In the genomic region with DNA sequence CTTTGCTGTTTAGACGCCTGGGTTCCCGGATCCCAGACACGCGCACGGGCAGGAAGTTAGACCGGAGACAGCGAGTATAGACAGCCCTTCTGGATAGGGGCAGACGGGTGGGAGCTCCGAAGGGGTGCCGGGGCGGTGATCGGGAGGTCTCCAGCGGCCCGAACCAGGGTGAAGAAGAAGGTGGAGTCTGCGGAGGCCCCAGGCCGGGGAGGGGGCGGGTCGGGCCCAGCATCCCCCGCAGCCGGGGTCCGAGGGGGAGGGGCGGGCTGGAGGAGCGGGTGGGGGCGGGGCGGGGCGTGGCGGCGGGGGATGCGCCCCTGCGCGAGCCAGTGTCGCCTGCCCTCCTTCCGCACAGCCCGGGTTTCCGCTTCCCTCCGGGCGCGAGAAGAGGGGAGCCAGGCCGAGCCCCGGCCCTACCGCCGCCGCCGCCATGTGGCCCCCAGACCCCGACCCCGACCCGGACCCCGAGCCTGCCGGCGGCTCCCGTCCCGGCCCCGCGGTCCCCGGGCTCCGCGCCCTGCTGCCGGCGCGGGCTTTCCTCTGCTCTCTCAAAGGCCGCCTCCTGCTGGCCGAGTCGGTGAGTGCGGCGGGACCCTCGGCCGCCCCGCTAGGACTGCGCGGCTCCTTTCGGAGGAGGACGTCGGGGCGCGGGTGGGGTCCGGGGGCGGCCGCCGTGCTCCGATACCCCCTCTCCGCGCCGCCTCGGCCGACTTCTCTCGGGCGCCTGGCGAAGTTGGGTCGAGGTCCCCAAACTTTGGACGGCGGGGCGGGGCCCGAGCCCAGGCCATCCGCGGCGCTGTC, we compare ENCODE assay signal across 1 cellular context.
TF ChIP-seq lines count a peak whose summit lies in the region.

A gene with protein sequence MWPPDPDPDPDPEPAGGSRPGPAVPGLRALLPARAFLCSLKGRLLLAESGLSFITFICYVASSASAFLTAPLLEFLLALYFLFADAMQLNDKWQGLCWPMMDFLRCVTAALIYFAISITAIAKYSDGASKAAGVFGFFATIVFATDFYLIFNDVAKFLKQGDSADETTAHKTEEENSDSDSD (plus strand): TSS at position 329 of the 801 bp plus-strand sequence. CDS start 102 bp downstream, at position 431.

TF ChIP-seq in HepG2, 621 proteins besides CTCF, POLR2A, EP300 and RAD21 (continued from another document and continues in another):
- TF ChIP-seq JUND (CRISPR knock-in tag; IDR thresholded peaks at IDR 0.05) (0 out of 2 replicates have a peak, but pooled peaks have one; percentile 22), ELK4 (CRISPR knock-in tag; IDR thresholded peaks at IDR 0.05; ENCODE audit: borderline replicate concordance) (no peak), NCOR1 (IDR thresholded peaks at IDR 0.05; ENCODE audit: borderline replicate concordance, low read length) (no peak), NCOA5 (CRISPR knock-in tag; IDR thresholded peaks at IDR 0.05) (no peak), CENPX (CRISPR knock-in tag; IDR thresholded peaks at IDR 0.05) (no peak), ZNF256 (CRISPR knock-in tag; conservative IDR thresholded peaks at IDR 0.05) (no peak), DDIT3 (CRISPR knock-in tag; IDR thresholded peaks at IDR 0.05) (no peak), SNAPC2 (CRISPR knock-in tag; IDR thresholded peaks at IDR 0.05) (no peak), AGO1 (IDR thresholded peaks at IDR 0.05; ENCODE audit: low read depth, low read length, poor library complexity, severe bottlenecking) (no peak), AHR (CRISPR knock-in tag; IDR thresholded peaks at IDR 0.05) (no peak), IKZF1 (IDR thresholded peaks at IDR 0.05) (no peak), EED (CRISPR knock-in tag; IDR thresholded peaks at IDR 0.05) (0 out of 2 replicates have a peak, but pooled peaks have one; percentile 5), NFE2L2 (IDR thresholded peaks at IDR 0.05; ENCODE audit: low read length) (no peak), TGIF2 (CRISPR knock-in tag; IDR thresholded peaks at IDR 0.05) (no peak), ZNF441 (CRISPR knock-in tag; IDR thresholded peaks at IDR 0.05; ENCODE audit: borderline replicate concordance) (no peak), ZFP36L2 (CRISPR knock-in tag; IDR thresholded peaks at IDR 0.05) (no peak), NFE2L1 (CRISPR knock-in tag; IDR thresholded peaks at IDR 0.05; ENCODE audit: borderline replicate concordance) (no peak), PHF5A (CRISPR knock-in tag; IDR thresholded peaks at IDR 0.05; ENCODE audit: low read depth, unreplicated experiment) (no peak), ZNF180 (CRISPR knock-in tag; IDR thresholded peaks at IDR 0.05; ENCODE audit: borderline replicate concordance, low read depth) (no peak), MBD4 (IDR thresholded peaks at IDR 0.05; ENCODE audit: borderline replicate concordance, low read length) (no peak), POLR2AphosphoS5 (IDR thresholded peaks at IDR 0.05; ENCODE audit: low read depth, low read length) (no peak), ZNF777 (CRISPR knock-in tag; IDR thresholded peaks at IDR 0.05) (peak; percentile 96), ZNF432 (CRISPR knock-in tag; IDR thresholded peaks at IDR 0.05; ENCODE audit: borderline replicate concordance) (no peak), BCL6 (CRISPR knock-in tag; IDR thresholded peaks at IDR 0.05) (peak; percentile 36; the same call in 1 of the 2 replicates), ZNF572 (CRISPR knock-in tag; IDR thresholded peaks at IDR 0.05) (no peak), RBFOX2 (IDR thresholded peaks at IDR 0.05; ENCODE audit: low read depth, low read length) (peak; percentile 85), GZF1 (CRISPR knock-in tag; IDR thresholded peaks at IDR 0.05) (no peak), ZNF207 (IDR thresholded peaks at IDR 0.05; ENCODE audit: borderline replicate concordance) (no peak), ZSCAN22 (CRISPR knock-in tag; IDR thresholded peaks at IDR 0.05) (0 out of 2 replicates have a peak, but pooled peaks have one; percentile 31), MED8 (CRISPR knock-in tag; IDR thresholded peaks at IDR 0.05; ENCODE audit: insufficient replicate concordance) (no peak), HES4 (CRISPR knock-in tag; IDR thresholded peaks at IDR 0.05; ENCODE audit: borderline replicate concordance) (peak; percentile 26), HNRNPL (IDR thresholded peaks at IDR 0.05; ENCODE audit: low read depth, low read length) (no peak), NCOA1 (CRISPR knock-in tag; IDR thresholded peaks at IDR 0.05) (0 out of 2 replicates have a peak, but pooled peaks have one; percentile 39), ZNF589 (CRISPR knock-in tag; conservative IDR thresholded peaks at IDR 0.05) (no peak), KDM5A (IDR thresholded peaks at IDR 0.05; ENCODE audit: borderline replicate concordance, low read length) (no peak; the same call in 1 of the 2 replicates), EEA1 (CRISPR knock-in tag; IDR thresholded peaks at IDR 0.05; ENCODE audit: borderline replicate concordance) (no peak), ZNF703 (CRISPR knock-in tag; IDR thresholded peaks at IDR 0.05; ENCODE audit: borderline replicate concordance) (no peak), ZNF33A (CRISPR knock-in tag; IDR thresholded peaks at IDR 0.05; ENCODE audit: borderline replicate concordance) (0 out of 2 replicates have a peak, but pooled peaks have one; percentile 56), LCORL (IDR thresholded peaks at IDR 0.05) (no peak), LCORL (CRISPR knock-in tag; IDR thresholded peaks at IDR 0.05) (peak; percentile 42), TCF12 (IDR thresholded peaks at IDR 0.05) (no peak), TCF12 (CRISPR knock-in tag; IDR thresholded peaks at IDR 0.05) (0 out of 2 replicates have a peak, but pooled peaks have one; percentile 62)
- TF ChIP-seq, protein P1, sequence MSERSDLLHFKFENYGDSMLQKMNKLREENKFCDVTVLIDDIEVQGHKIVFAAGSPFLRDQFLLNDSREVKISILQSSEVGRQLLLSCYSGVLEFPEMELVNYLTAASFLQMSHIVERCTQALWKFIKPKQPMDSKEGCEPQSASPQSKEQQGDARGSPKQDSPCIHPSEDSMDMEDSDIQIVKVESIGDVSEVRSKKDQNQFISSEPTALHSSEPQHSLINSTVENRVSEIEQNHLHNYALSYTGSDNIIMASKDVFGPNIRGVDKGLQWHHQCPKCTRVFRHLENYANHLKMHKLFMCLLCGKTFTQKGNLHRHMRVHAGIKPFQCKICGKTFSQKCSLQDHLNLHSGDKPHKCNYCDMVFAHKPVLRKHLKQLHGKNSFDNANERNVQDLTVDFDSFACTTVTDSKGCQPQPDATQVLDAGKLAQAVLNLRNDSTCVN (CRISPR knock-in tag; IDR thresholded peaks at IDR 0.05; ENCODE audit: borderline replicate concordance), result no peak; the same call in 1 of the 2 replicates
- TF ChIP-seq, protein P2, sequence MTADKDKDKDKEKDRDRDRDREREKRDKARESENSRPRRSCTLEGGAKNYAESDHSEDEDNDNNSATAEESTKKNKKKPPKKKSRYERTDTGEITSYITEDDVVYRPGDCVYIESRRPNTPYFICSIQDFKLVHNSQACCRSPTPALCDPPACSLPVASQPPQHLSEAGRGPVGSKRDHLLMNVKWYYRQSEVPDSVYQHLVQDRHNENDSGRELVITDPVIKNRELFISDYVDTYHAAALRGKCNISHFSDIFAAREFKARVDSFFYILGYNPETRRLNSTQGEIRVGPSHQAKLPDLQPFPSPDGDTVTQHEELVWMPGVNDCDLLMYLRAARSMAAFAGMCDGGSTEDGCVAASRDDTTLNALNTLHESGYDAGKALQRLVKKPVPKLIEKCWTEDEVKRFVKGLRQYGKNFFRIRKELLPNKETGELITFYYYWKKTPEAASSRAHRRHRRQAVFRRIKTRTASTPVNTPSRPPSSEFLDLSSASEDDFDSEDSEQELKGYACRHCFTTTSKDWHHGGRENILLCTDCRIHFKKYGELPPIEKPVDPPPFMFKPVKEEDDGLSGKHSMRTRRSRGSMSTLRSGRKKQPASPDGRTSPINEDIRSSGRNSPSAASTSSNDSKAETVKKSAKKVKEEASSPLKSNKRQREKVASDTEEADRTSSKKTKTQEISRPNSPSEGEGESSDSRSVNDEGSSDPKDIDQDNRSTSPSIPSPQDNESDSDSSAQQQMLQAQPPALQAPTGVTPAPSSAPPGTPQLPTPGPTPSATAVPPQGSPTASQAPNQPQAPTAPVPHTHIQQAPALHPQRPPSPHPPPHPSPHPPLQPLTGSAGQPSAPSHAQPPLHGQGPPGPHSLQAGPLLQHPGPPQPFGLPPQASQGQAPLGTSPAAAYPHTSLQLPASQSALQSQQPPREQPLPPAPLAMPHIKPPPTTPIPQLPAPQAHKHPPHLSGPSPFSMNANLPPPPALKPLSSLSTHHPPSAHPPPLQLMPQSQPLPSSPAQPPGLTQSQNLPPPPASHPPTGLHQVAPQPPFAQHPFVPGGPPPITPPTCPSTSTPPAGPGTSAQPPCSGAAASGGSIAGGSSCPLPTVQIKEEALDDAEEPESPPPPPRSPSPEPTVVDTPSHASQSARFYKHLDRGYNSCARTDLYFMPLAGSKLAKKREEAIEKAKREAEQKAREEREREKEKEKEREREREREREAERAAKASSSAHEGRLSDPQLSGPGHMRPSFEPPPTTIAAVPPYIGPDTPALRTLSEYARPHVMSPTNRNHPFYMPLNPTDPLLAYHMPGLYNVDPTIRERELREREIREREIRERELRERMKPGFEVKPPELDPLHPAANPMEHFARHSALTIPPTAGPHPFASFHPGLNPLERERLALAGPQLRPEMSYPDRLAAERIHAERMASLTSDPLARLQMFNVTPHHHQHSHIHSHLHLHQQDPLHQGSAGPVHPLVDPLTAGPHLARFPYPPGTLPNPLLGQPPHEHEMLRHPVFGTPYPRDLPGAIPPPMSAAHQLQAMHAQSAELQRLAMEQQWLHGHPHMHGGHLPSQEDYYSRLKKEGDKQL (CRISPR knock-in tag; IDR thresholded peaks at IDR 0.05; ENCODE audit: low read depth), result no peak
- TF ChIP-seq, protein P3, sequence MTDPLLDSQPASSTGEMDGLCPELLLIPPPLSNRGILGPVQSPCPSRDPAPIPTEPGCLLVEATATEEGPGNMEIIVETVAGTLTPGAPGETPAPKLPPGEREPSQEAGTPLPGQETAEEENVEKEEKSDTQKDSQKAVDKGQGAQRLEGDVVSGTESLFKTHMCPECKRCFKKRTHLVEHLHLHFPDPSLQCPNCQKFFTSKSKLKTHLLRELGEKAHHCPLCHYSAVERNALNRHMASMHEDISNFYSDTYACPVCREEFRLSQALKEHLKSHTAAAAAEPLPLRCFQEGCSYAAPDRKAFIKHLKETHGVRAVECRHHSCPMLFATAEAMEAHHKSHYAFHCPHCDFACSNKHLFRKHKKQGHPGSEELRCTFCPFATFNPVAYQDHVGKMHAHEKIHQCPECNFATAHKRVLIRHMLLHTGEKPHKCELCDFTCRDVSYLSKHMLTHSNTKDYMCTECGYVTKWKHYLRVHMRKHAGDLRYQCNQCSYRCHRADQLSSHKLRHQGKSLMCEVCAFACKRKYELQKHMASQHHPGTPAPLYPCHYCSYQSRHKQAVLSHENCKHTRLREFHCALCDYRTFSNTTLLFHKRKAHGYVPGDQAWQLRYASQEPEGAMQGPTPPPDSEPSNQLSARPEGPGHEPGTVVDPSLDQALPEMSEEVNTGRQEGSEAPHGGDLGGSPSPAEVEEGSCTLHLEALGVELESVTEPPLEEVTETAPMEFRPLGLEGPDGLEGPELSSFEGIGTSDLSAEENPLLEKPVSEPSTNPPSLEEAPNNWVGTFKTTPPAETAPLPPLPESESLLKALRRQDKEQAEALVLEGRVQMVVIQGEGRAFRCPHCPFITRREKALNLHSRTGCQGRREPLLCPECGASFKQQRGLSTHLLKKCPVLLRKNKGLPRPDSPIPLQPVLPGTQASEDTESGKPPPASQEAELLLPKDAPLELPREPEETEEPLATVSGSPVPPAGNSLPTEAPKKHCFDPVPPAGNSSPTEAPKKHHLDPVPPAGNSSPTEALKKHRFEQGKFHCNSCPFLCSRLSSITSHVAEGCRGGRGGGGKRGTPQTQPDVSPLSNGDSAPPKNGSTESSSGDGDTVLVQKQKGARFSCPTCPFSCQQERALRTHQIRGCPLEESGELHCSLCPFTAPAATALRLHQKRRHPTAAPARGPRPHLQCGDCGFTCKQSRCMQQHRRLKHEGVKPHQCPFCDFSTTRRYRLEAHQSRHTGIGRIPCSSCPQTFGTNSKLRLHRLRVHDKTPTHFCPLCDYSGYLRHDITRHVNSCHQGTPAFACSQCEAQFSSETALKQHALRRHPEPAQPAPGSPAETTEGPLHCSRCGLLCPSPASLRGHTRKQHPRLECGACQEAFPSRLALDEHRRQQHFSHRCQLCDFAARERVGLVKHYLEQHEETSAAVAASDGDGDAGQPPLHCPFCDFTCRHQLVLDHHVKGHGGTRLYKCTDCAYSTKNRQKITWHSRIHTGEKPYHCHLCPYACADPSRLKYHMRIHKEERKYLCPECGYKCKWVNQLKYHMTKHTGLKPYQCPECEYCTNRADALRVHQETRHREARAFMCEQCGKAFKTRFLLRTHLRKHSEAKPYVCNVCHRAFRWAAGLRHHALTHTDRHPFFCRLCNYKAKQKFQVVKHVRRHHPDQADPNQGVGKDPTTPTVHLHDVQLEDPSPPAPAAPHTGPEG (CRISPR knock-in tag; IDR thresholded peaks at IDR 0.05), result no peak
- TF ChIP-seq, protein P4, sequence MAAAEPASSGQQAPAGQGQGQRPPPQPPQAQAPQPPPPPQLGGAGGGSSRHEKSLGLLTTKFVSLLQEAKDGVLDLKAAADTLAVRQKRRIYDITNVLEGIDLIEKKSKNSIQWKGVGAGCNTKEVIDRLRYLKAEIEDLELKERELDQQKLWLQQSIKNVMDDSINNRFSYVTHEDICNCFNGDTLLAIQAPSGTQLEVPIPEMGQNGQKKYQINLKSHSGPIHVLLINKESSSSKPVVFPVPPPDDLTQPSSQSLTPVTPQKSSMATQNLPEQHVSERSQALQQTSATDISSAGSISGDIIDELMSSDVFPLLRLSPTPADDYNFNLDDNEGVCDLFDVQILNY (CRISPR knock-in tag; conservative IDR thresholded peaks at IDR 0.05), result peak; percentile 45; the same call in 1 of the 2 replicates
- TF ChIP-seq, protein P5, sequence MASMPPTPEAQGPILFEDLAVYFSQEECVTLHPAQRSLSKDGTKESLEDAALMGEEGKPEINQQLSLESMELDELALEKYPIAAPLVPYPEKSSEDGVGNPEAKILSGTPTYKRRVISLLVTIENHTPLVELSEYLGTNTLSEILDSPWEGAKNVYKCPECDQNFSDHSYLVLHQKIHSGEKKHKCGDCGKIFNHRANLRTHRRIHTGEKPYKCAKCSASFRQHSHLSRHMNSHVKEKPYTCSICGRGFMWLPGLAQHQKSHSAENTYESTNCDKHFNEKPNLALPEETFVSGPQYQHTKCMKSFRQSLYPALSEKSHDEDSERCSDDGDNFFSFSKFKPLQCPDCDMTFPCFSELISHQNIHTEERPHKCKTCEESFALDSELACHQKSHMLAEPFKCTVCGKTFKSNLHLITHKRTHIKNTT (CRISPR knock-in tag; IDR thresholded peaks at IDR 0.05), result no peak
